Comparison of ENCODE assay signal across 23 cellular contexts in the genomic region with DNA sequence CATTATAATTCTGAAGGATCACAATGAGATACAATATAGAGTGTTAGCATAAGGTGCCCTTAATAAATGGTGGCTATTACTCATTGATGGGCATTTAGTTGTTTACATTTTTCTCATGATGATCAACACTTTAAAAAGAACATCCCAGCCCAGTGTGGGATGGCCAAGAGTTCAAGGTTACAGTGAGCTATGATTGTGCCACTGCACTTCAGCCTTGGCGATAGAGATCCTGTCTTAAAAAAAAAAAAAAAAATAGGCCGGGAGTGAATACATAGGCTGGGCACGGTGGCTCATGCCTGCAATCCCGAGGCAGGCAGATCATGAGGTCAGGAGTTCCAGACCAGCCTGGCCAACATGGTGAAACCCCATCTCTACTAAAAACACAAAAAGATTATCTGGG. TPM values are rescaled to one million over a fixed set of nuclear protein-coding genes. Genes with fewer than 3 reads are reported as not detected.
A peak's percentile ranks its signal among the peaks of the same experiment; 100 is the strongest.
DNase-seq lines count a peak whose midpoint lies in the region; ATAC-seq and TF ChIP-seq lines count a peak whose summit lies in the region.
"Had no signal": no experiment of that assay in that cellular context is flagged by ENCODE, and none has a peak within 500 bp of the region (broad histone marks: within the 10 kb centered on the region; RNA-seq: fewer than 3 reads in every experiment).

No MANE protein-coding gene starts in this region.

- H3K4me1 ChIP-seq in CD4-positive, alpha-beta memory T cell (ENCODE audit: insufficient read depth, low read length) = peaks cover 38% of the 10 kb centered on the region

- POLR2A ChIA-PET in activated CD4-positive, alpha-beta T cell treated with anti-CD3 and anti-CD28 coated beads, Interleukin-2, amount 10 ng/mL, durations not matched to agents 7 days and 5 days (lab: Charles Lee) = no interaction called here
- POLR2A ChIA-PET in CD4-positive, alpha-beta memory T cell (lab: Charles Lee; ENCODE audit: partially characterized antibody) = interaction anchor here (3.0 to 4.0 kb wide), 2 partner anchors 78 to 309 kb away, joined by 17 to 35 read pairs; partner anchors contain the start of genes DNAJC19 and TTC14

- TF ChIP-seq CTCF in nephron (IDR thresholded peaks at IDR 0.05; ENCODE audit: unreplicated experiment in 3 of 3) = no peak

- no peak overlapping the region for H3K4me3 Mint-ChIP-seq in activated CD4-positive, alpha-beta T cell treated with anti-CD3 and anti-CD28 coated beads, Interleukin-2, amount 10 ng/mL, durations not matched to agents 7 days and 5 days
- H3K4me3 Mint-ChIP-seq in CD4-positive, alpha-beta memory T cell = peak overlapping the region in 6 of 8 donors; percentile 9 to 46 (median 25)
- H3K4me3 Mint-ChIP-seq in activated naive CD8-positive, alpha-beta T cell treated with anti-CD3 and anti-CD28 coated beads for 36 hours = peak overlapping the region; percentile 19
- H3K4me3 Mint-ChIP-seq in nephron = peak overlapping the region; percentile 59 to 73 (median 66)
- H3K4me3 Mint-ChIP-seq: endodermal cell had no signal

- H3K36me3 ChIP-seq in CD4-positive, alpha-beta memory T cell (ENCODE audit: insufficient read depth, low read length) = no peaks in the 10 kb centered on the region
- H3K36me3 ChIP-seq: brain microvascular endothelial cell, colonic mucosa, gastroesophageal sphincter, ovary, upper lobe of right lung had no signal

- intact Hi-C loops in CD4-positive, alpha-beta memory T cell (cut with micrococcal nuclease) = loop anchor here (10.0 kb wide), 1 partner anchor 1306 kb away; the partner anchor contains the start of genes MRPL47 and NDUFB5

- ATAC-seq in GM21528 (IDR thresholded peaks at IDR 0.05; ENCODE audit: low FRiP score, unreplicated experiment) = no peak
- ATAC-seq: gastroesophageal sphincter, upper lobe of right lung had no signal

- H3K4me1 Mint-ChIP-seq in activated CD4-positive, alpha-beta T cell treated with anti-CD3 and anti-CD28 coated beads, Interleukin-2, amount 10 ng/mL, durations not matched to agents 7 days and 5 days = peaks cover 39% of the 10 kb centered on the region
- H3K4me1 Mint-ChIP-seq in CD4-positive, alpha-beta memory T cell = peaks cover 34 to 62% (median 43%) of the 10 kb centered on the region in 4 donors
- peaks cover 41% of the 10 kb centered on the region for H3K4me1 Mint-ChIP-seq in activated naive CD8-positive, alpha-beta T cell treated with anti-CD3 and anti-CD28 coated beads for 36 hours
- H3K4me1 Mint-ChIP-seq in nephron = peaks cover 28% of the 10 kb centered on the region

- peaks cover 12% of the 10 kb centered on the region for H3K36me3 Mint-ChIP-seq in activated CD4-positive, alpha-beta T cell treated with anti-CD3 and anti-CD28 coated beads, Interleukin-2, amount 10 ng/mL, durations not matched to agents 7 days and 5 days (ENCODE audit: low read depth)
- H3K36me3 Mint-ChIP-seq in CD4-positive, alpha-beta memory T cell = peaks cover 7 to 32% of the 10 kb centered on the region in 2 donors
- peaks cover 17% of the 10 kb centered on the region for H3K36me3 Mint-ChIP-seq in activated naive CD8-positive, alpha-beta T cell treated with anti-CD3 and anti-CD28 coated beads for 36 hours
- peaks cover 8% of the 10 kb centered on the region for H3K36me3 Mint-ChIP-seq in nephron (ENCODE audit: low read depth)

- peak overlapping the region; percentile 36 for H3K27ac Mint-ChIP-seq in activated CD4-positive, alpha-beta T cell treated with anti-CD3 and anti-CD28 coated beads, Interleukin-2, amount 10 ng/mL, durations not matched to agents 7 days and 5 days
- peak overlapping the region; percentile 22 to 97 (median 65) for H3K27ac Mint-ChIP-seq in CD4-positive, alpha-beta memory T cell
- peak overlapping the region; percentile 73 for H3K27ac Mint-ChIP-seq in activated naive CD8-positive, alpha-beta T cell treated with anti-CD3 and anti-CD28 coated beads for 36 hours
- H3K27ac Mint-ChIP-seq in nephron = no peak overlapping the region
- H3K27ac Mint-ChIP-seq: endodermal cell had no signal

- H3K4me3 ChIP-seq in CD4-positive, alpha-beta memory T cell (ENCODE audit: low read length in 2 of 2) = no peak overlapping the region
- H3K4me3 ChIP-seq: colonic mucosa, esophagus squamous epithelium, gastroesophageal sphincter, lung, ovary, upper lobe of right lung had no signal

- H3K27me3 ChIP-seq in CD4-positive, alpha-beta memory T cell (ENCODE audit: insufficient read depth, low read length) = no peaks in the 10 kb centered on the region
- H3K27me3 ChIP-seq: brain microvascular endothelial cell, colonic mucosa, esophagus squamous epithelium, gastroesophageal sphincter, ovary, upper lobe of right lung had no signal

- no peak overlapping the region for H3K27ac ChIP-seq in CD4-positive, alpha-beta memory T cell (ENCODE audit: low read depth, low read length)
- H3K27ac ChIP-seq: brain microvascular endothelial cell, colonic mucosa, ovary had no signal

- H3K9me3 ChIP-seq in CD4-positive, alpha-beta memory T cell (ENCODE audit: control insufficient read depth in 1 of 2, low read length in 2 of 2) = no peaks in the 10 kb centered on the region
- H3K9me3 ChIP-seq: colonic mucosa, gastroesophageal sphincter, ovary, upper lobe of right lung had no signal

- H3K27me3 Mint-ChIP-seq in activated CD4-positive, alpha-beta T cell treated with anti-CD3 and anti-CD28 coated beads, Interleukin-2, amount 10 ng/mL, durations not matched to agents 7 days and 5 days = no peaks in the 10 kb centered on the region
- peaks cover 0 to 3% of the 10 kb centered on the region in 2 donors for H3K27me3 Mint-ChIP-seq in CD4-positive, alpha-beta memory T cell
- H3K27me3 Mint-ChIP-seq in activated naive CD8-positive, alpha-beta T cell treated with anti-CD3 and anti-CD28 coated beads for 36 hours = no peaks in the 10 kb centered on the region
- H3K27me3 Mint-ChIP-seq in nephron (ENCODE audit: low read depth) = no peaks in the 10 kb centered on the region

- peaks cover 3% of the 10 kb centered on the region for H3K9me3 Mint-ChIP-seq in activated CD4-positive, alpha-beta T cell treated with anti-CD3 and anti-CD28 coated beads, Interleukin-2, amount 10 ng/mL, durations not matched to agents 7 days and 5 days
- peaks cover 0 to 3% (median 0%) of the 10 kb centered on the region in 8 donors for H3K9me3 Mint-ChIP-seq in CD4-positive, alpha-beta memory T cell
- peaks cover 3% of the 10 kb centered on the region for H3K9me3 Mint-ChIP-seq in activated naive CD8-positive, alpha-beta T cell treated with anti-CD3 and anti-CD28 coated beads for 36 hours
- peaks cover 3% of the 10 kb centered on the region for H3K9me3 Mint-ChIP-seq in nephron
- H3K9me3 Mint-ChIP-seq: endodermal cell had no signal

- CTCF ChIA-PET in activated CD4-positive, alpha-beta T cell treated with anti-CD3 and anti-CD28 coated beads, Interleukin-2, amount 10 ng/mL, durations not matched to agents 7 days and 5 days (lab: Charles Lee) = interaction anchor here (1.4 kb wide), 1 partner anchor 11 kb away, joined by 3 read pairs; no protein-coding TSS in a partner anchor
- CTCF ChIA-PET in CD4-positive, alpha-beta memory T cell (lab: Charles Lee; ENCODE audit: partially characterized antibody) = interaction anchor here (0.7 to 1.6 kb wide), 3 partner anchors 9 to 1726 kb away, joined by 3 to 6 read pairs (median 5); no protein-coding TSS in a partner anchor

- DNase-seq in activated CD4-positive, alpha-beta T cell treated with anti-CD3 and anti-CD28 coated beads, Interleukin-2, amount 10 ng/mL, durations not matched to agents 7 days and 5 days = no peak
- no peak for DNase-seq in activated CD4-positive, alpha-beta T cell treated with anti-CD3 and anti-CD28 coated beads, Interleukin-2, amount 50 U/mL, for 48 hours
- no peak for DNase-seq in CD4-positive, alpha-beta memory T cell
- no peak for DNase-seq in activated naive CD8-positive, alpha-beta T cell treated with anti-CD3 and anti-CD28 coated beads for 36 hours
- DNase-seq in iPS-NIHi7 (ENCODE audit: extremely low spot score) (no peak), middle frontal gyrus (ENCODE audit: extremely low spot score, low spot score) (no peak)
- DNase-seq: activated CD4-positive, alpha-beta T cell treated with anti-CD3 and anti-CD28 coated beads for 48 hours; brain microvascular endothelial cell; colonic mucosa; endodermal cell; esophagus squamous epithelium; Kasumi-1; kidney glomerular epithelial cell; NCI-H187 treated with DMSO at 0.1 percent for 48 hours; NCI-H2227 treated with DMSO at 0.1 percent for 48 hours; NCI-H774; ovary; stimulated activated CD4-positive, alpha-beta T cell treated with anti-CD3 and anti-CD28 coated beads, Interleukin-12 subunit alpha, Interleukin-12 subunit beta, amount 100 ng/mL, for 4 hours; upper lobe of right lung had no signal

RNA-seq across cellular contexts. Expression of gene FXR1, which starts 1.6 kb away (rescaled TPM):
- total RNA-seq in activated CD4-positive, alpha-beta T cell treated with anti-CD3 and anti-CD28 coated beads, Interleukin-2, amount 10 ng/mL, durations not matched to agents 7 days and 5 days = 100 to 1,000 TPM; 124 to 125 TPM
- total RNA-seq in CD4-positive, alpha-beta memory T cell = 100 to 1,000 TPM; 131 TPM
- 10 to 100 TPM; 44.9 to 52.5 TPM for polyA plus RNA-seq in CD4-positive, alpha-beta memory T cell
- 100 to 1,000 TPM; 150 to 159 TPM for total RNA-seq in activated naive CD8-positive, alpha-beta T cell treated with anti-CD3 and anti-CD28 coated beads for 36 hours

Comparison
In these comparisons a context has a peak if more than half of its experiments do, and no peak if none do; other contexts are left out.
1. H3K27ac Mint-ChIP-seq: peak in activated CD4-positive, alpha-beta T cell treated with anti-CD3 and anti-CD28 coated beads, Interleukin-2, amount 10 ng/mL, durations not matched to agents 7 days and 5 days (single experiment), CD4-positive, alpha-beta memory T cell (7 of 7) and activated naive CD8-positive, alpha-beta T cell treated with anti-CD3 and anti-CD28 coated beads for 36 hours (single experiment); none in nephron (0 of 3).